ENCODE assay signal across 18 cellular contexts in the genomic region with DNA sequence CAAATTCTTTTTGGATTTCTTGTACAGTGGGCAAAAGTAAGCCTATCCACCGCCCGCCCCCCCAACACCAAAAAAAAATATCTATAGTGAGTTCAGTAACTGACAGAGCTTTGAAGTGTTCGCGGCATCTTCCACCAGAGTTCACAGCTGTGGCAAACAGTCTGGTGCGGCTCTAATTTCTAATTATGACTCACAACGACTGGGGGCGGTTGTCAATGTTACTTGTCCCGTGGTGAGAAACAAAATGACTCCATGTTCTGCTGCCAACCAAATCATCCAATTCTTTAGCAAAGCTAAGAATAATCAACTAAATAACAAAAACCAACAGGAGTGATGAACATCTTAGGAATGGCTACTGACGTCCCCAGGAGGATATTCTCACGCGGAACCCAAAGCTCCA.
"Had no signal": no experiment of that assay in that cellular context is flagged by ENCODE, and none has a peak within 500 bp of the region (broad histone marks: within the 10 kb centered on the region; RNA-seq: fewer than 3 reads in every experiment).

No MANE protein-coding gene starts in this region.

- H3K27me3 ChIP-seq: ovary, right atrium auricular region, transverse colon, uterus had no signal

- H3K4me1 Mint-ChIP-seq: activated naive CD4-positive, alpha-beta T cell treated with anti-CD3 and anti-CD28 coated beads, Interleukin-2, amount 50 U/mL, for 24 hours; natural killer cell; stimulated activated naive CD8-positive, alpha-beta T cell treated with anti-CD3 and anti-CD28 coated beads, Interleukin-15, amount 100 ng/mL, for 72 hours had no signal

- DNase-seq: activated CD4-positive, alpha-beta T cell treated with anti-CD3 and anti-CD28 coated beads for 1 hour; activated gamma-delta T cell treated with Interleukin-2 at 50 U/mL for 16 hours; activated T-cell treated with anti-CD3 and anti-CD28 coated beads for 4 hours; aorta; left cardiac atrium; midbrain; natural killer cell; ovary; stimulated activated naive CD8-positive, alpha-beta T cell treated with anti-CD3 and anti-CD28 coated beads, Interleukin-15, amount 100 ng/mL, for 72 hours; T-helper 9 cell; transverse colon; uterus had no signal

- H3K4me1 ChIP-seq: gastroesophageal sphincter, prostate gland, right atrium auricular region, transverse colon, uterus had no signal

- H3K36me3 Mint-ChIP-seq: activated naive CD4-positive, alpha-beta T cell treated with anti-CD3 and anti-CD28 coated beads, Interleukin-2, amount 50 U/mL, for 24 hours; natural killer cell had no signal

- H3K4me3 ChIP-seq: coronary artery, gastroesophageal sphincter, ovary, prostate gland, right atrium auricular region, transverse colon, uterus had no signal

- H3K36me3 ChIP-seq: gastroesophageal sphincter, ovary, prostate gland, right atrium auricular region, transverse colon, uterus had no signal

- H3K9me3 ChIP-seq: ovary, prostate gland, transverse colon, uterus had no signal

- H3K4me3 Mint-ChIP-seq: activated naive CD4-positive, alpha-beta T cell treated with anti-CD3 and anti-CD28 coated beads, Interleukin-2, amount 50 U/mL, for 24 hours; natural killer cell; stimulated activated naive CD8-positive, alpha-beta T cell treated with anti-CD3 and anti-CD28 coated beads, Interleukin-15, amount 100 ng/mL, for 72 hours had no signal

- H3K27ac Mint-ChIP-seq: activated naive CD4-positive, alpha-beta T cell treated with anti-CD3 and anti-CD28 coated beads, Interleukin-2, amount 50 U/mL, for 24 hours; natural killer cell had no signal

- ATAC-seq: gastroesophageal sphincter; left cardiac atrium; stimulated activated naive CD8-positive, alpha-beta T cell treated with anti-CD3 and anti-CD28 coated beads, Interleukin-15, amount 100 ng/mL, for 72 hours had no signal

- H3K27me3 Mint-ChIP-seq: activated naive CD4-positive, alpha-beta T cell treated with anti-CD3 and anti-CD28 coated beads, Interleukin-2, amount 50 U/mL, for 24 hours; stimulated activated naive CD8-positive, alpha-beta T cell treated with anti-CD3 and anti-CD28 coated beads, Interleukin-15, amount 100 ng/mL, for 72 hours had no signal

- H3K27ac ChIP-seq: coronary artery, epithelial cell of prostate, gastroesophageal sphincter, ovary, prostate gland, right atrium auricular region, transverse colon, uterus had no signal
